ENCODE assay signal across 11 cellular contexts in the genomic region with DNA sequence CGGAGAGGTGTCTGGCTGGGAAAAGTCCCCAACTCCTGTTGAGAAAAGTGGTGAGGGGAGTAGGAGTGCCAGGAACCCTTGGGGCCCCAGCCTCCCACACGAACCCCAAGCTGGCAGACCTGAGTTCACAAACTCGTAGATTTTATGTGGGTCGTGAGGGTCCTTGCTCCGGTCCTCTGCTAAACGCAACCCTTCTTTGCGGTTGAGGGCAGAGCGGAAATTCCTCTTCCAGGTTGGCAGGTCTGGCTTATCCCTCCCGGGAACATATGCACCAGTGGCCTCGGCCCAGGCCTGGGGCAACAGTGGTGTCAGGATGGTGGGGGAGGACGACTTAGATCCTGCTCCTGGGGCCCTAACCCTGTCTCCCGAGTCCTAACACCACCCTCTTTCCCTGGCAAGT. TPM values are rescaled to one million over a fixed set of nuclear protein-coding genes. Genes with fewer than 3 reads are reported as not detected.
DNase-seq lines count a peak whose midpoint lies in the region; ATAC-seq and TF ChIP-seq lines count a peak whose summit lies in the region.
"Had no signal": no experiment of that assay in that cellular context is flagged by ENCODE, and none has a peak within 500 bp of the region (broad histone marks: within the 10 kb centered on the region; RNA-seq: fewer than 3 reads in every experiment).

No MANE protein-coding gene starts in this region.

- peaks cover 74% of the 10 kb centered on the region for H3K36me3 Mint-ChIP-seq in activated T-helper 17 cell treated with anti-CD3 and anti-CD28 coated beads, Interleukin-2, amount 50 U/mL, for 72 hours (ENCODE audit: low read depth)
- peaks cover 0 to 17% (median 0%) of the 10 kb centered on the region in 5 donors for H3K36me3 Mint-ChIP-seq in naive thymus-derived CD4-positive, alpha-beta T cell

- peaks cover 46 to 63% (median 56%) of the 10 kb centered on the region in 11 experiments for H3K36me3 ChIP-seq in BLaER1 treated with 17β-estradiol and CSF1 and Interleukin-3, amounts not matched to agents 10 nM and 100 nM
- H3K36me3 ChIP-seq in GM06990 (ENCODE audit: control insufficient read depth, insufficient read depth, low read length) (peaks cover 43% of the 10 kb centered on the region), BE2C (peaks cover 24% of the 10 kb centered on the region)
- peaks cover 0 to 59% (median 19%) of the 10 kb centered on the region in 3 experiments for H3K36me3 ChIP-seq in naive thymus-derived CD4-positive, alpha-beta T cell (ENCODE audit: control insufficient read depth in 2 of 3, insufficient read depth in 3 of 3, low read length in 3 of 3)

- no peak for TF ChIP-seq CTCF in GM06990 (IDR thresholded peaks at IDR 0.05; ENCODE audit: insufficient read depth, low read length, poor library complexity, severe bottlenecking)
- no peak for TF ChIP-seq CTCF in BE2C (IDR thresholded peaks at IDR 0.05; ENCODE audit: low read depth, low read length)

- peaks cover 10% of the 10 kb centered on the region for H3K4me1 Mint-ChIP-seq in activated T-helper 17 cell treated with anti-CD3 and anti-CD28 coated beads, Interleukin-2, amount 50 U/mL, for 72 hours
- peaks cover 24 to 53% (median 42%) of the 10 kb centered on the region in 7 donors for H3K4me1 Mint-ChIP-seq in naive thymus-derived CD4-positive, alpha-beta T cell

- H3K4me1 ChIP-seq in BLaER1 treated with 17β-estradiol and CSF1 and Interleukin-3, amounts not matched to agents 10 nM and 100 nM, result peaks cover 27 to 37% (median 31%) of the 10 kb centered on the region in 10 experiments
- H3K4me1 ChIP-seq in naive thymus-derived CD4-positive, alpha-beta T cell (ENCODE audit: control insufficient read depth in 2 of 2, insufficient read depth in 2 of 2, low read length in 2 of 2), result peaks cover 23% of the 10 kb centered on the region in 2 donors
- H3K4me1 ChIP-seq in BE2C, result peaks cover 3% of the 10 kb centered on the region; the same call in 1 of the 2 replicates

- no peaks in the 10 kb centered on the region for H3K27me3 ChIP-seq in BLaER1 treated with 17β-estradiol and CSF1 and Interleukin-3, amounts not matched to agents 10 nM and 100 nM
- no peaks in the 10 kb centered on the region for H3K27me3 ChIP-seq in GM06990 (replicated peaks; ENCODE audit: control insufficient read depth, insufficient read depth, low read length)
- H3K27me3 ChIP-seq in naive thymus-derived CD4-positive, alpha-beta T cell (ENCODE audit: control insufficient read depth in 2 of 2, insufficient read depth in 2 of 2, low read length in 2 of 2), result no peaks in the 10 kb centered on the region
- no peaks in the 10 kb centered on the region for H3K27me3 ChIP-seq in BE2C

- peak overlapping the region; percentile 98 for H3K27ac Mint-ChIP-seq in activated T-helper 17 cell treated with anti-CD3 and anti-CD28 coated beads, Interleukin-2, amount 50 U/mL, for 72 hours
- H3K27ac Mint-ChIP-seq in naive thymus-derived CD4-positive, alpha-beta T cell, result peak overlapping the region; percentile 96 to 99 (median 97)

- H3K9me3 ChIP-seq in BLaER1 treated with 17β-estradiol and CSF1 and Interleukin-3, amounts not matched to agents 10 nM and 100 nM (replicated peaks in 1 of 11), result no peaks in the 10 kb centered on the region
- H3K9me3 ChIP-seq in naive thymus-derived CD4-positive, alpha-beta T cell (ENCODE audit: control insufficient read depth in 2 of 3, low read length in 3 of 3), result no peaks in the 10 kb centered on the region
- no peaks in the 10 kb centered on the region for H3K9me3 ChIP-seq in BE2C

- no peaks in the 10 kb centered on the region for H3K27me3 Mint-ChIP-seq in activated T-helper 17 cell treated with anti-CD3 and anti-CD28 coated beads, Interleukin-2, amount 50 U/mL, for 72 hours
- H3K27me3 Mint-ChIP-seq in naive thymus-derived CD4-positive, alpha-beta T cell, result peaks cover 0 to 2% (median 0%) of the 10 kb centered on the region in 5 donors

- peak overlapping the region in 3 of 10 experiments; percentile 3 to 90 (median 83); a peak in 2 of 20 replicates for H3K4me3 ChIP-seq in BLaER1 treated with 17β-estradiol and CSF1 and Interleukin-3, amounts not matched to agents 10 nM and 100 nM
- H3K4me3 ChIP-seq in GM06990 (replicated peaks; ENCODE audit: low read depth, low read length), result peak overlapping the region; percentile 25
- H3K4me3 ChIP-seq in naive thymus-derived CD4-positive, alpha-beta T cell (ENCODE audit: low read length), result peak overlapping the region; percentile 95
- H3K4me3 ChIP-seq in BE2C (ENCODE audit: low read depth, low read length), result no peak overlapping the region

- peak overlapping the region; percentile 25 to 90 (median 87); a peak in 16 of 22 replicates for H3K9ac ChIP-seq in BLaER1 treated with 17β-estradiol and CSF1 and Interleukin-3, amounts not matched to agents 10 nM and 100 nM

- POLR2A ChIA-PET in naive thymus-derived CD4-positive, alpha-beta T cell (lab: Charles Lee), result interaction anchor here (0.7 to 14.1 kb wide), 11 partner anchors 8 to 670 kb away, joined by 3 to 187 read pairs (median 9); partner anchors contain the start of genes GYS1, PRMT1, PRR12 and RPS11

- intact Hi-C loops in naive thymus-derived CD4-positive, alpha-beta T cell (cut with micrococcal nuclease), result no loop called here

- peaks cover 26 to 81% (median 57%) of the 10 kb centered on the region in 11 experiments; a peak in 20 of 22 replicates for H4K20me1 ChIP-seq in BLaER1 treated with 17β-estradiol and CSF1 and Interleukin-3, amounts not matched to agents 10 nM and 100 nM

- CTCF ChIA-PET in naive thymus-derived CD4-positive, alpha-beta T cell (lab: Charles Lee), result interaction anchor here (0.6 to 1.2 kb wide), 4 partner anchors 9 to 204 kb away, joined by 3 to 4 read pairs (median 4); partner anchors contain the start of gene PNKP

- H3K27ac ChIP-seq in BLaER1 treated with 17β-estradiol and CSF1 and Interleukin-3, amounts not matched to agents 10 nM and 100 nM, result peak overlapping the region in 1 of 11 experiments; percentile 80; a peak in 1 of 22 replicates
- H3K27ac ChIP-seq in naive thymus-derived CD4-positive, alpha-beta T cell (ENCODE audit: low read depth, low read length), result peak overlapping the region; percentile 80

- ATAC-seq in activated T-helper 17 cell treated with anti-CD3 and anti-CD28 coated beads, Interleukin-2, amount 50 U/mL, for 72 hours (replicated peaks), result no peak
- ATAC-seq in naive thymus-derived CD4-positive, alpha-beta T cell, result no peak
- ATAC-seq in HG02973 (IDR thresholded peaks at IDR 0.05; ENCODE audit: unreplicated experiment) (no peak), HG02642 (IDR thresholded peaks at IDR 0.05; ENCODE audit: poor library complexity, unreplicated experiment) (no peak), HG03432 (IDR thresholded peaks at IDR 0.05; ENCODE audit: unreplicated experiment) (no peak)

- peak overlapping the region; percentile 99 for H3K4me3 Mint-ChIP-seq in activated T-helper 17 cell treated with anti-CD3 and anti-CD28 coated beads, Interleukin-2, amount 50 U/mL, for 72 hours
- peak overlapping the region in 9 of 10 donors; percentile 82 to 100 (median 99) for H3K4me3 Mint-ChIP-seq in naive thymus-derived CD4-positive, alpha-beta T cell

- H3K4me2 ChIP-seq in BLaER1 treated with 17β-estradiol and CSF1 and Interleukin-3, amounts not matched to agents 10 nM and 100 nM, result peak overlapping the region; percentile 89 to 99 (median 98)

- DNase-seq in GM06990 (ENCODE audit: extremely low read depth, insufficient read length) (no peak), BE2C (no peak)
- no peak for DNase-seq in naive thymus-derived CD4-positive, alpha-beta T cell
- DNase-seq: COR-L47; NCI-H2029; NK-92 treated with Interleukin-12 subunit alpha and Interleukin-12 subunit beta, amount 100 ng/mL, for 24 hours had no signal

- no peaks in the 10 kb centered on the region for H3K9me3 Mint-ChIP-seq in activated T-helper 17 cell treated with anti-CD3 and anti-CD28 coated beads, Interleukin-2, amount 50 U/mL, for 72 hours
- peaks cover 0 to 4% (median 0%) of the 10 kb centered on the region in 11 donors for H3K9me3 Mint-ChIP-seq in naive thymus-derived CD4-positive, alpha-beta T cell

RNA-seq across cellular contexts. Expression of gene IRF3, which starts 2.4 kb away (rescaled TPM):
- 100 to 1,000 TPM; 150 to 218 TPM for total RNA-seq in activated T-helper 17 cell treated with anti-CD3 and anti-CD28 coated beads, Interleukin-2, amount 50 U/mL, for 72 hours
- total RNA-seq in naive thymus-derived CD4-positive, alpha-beta T cell, result 100 to 1,000 TPM; 176 to 346 (median 212) TPM
- polyA plus RNA-seq in naive thymus-derived CD4-positive, alpha-beta T cell, result 10 to 100 TPM; 55.5 to 80.7 TPM
- 57.1 TPM for polyA plus RNA-seq in BE2C (2012; ENCODE audit: insufficient read depth, insufficient read length, low read depth)

RNA-seq across cellular contexts. Expression of gene BCL2L12, which starts 2.5 kb away (rescaled TPM):
- total RNA-seq in activated T-helper 17 cell treated with anti-CD3 and anti-CD28 coated beads, Interleukin-2, amount 50 U/mL, for 72 hours, result 10 to 100 TPM; 61.1 to 80.5 TPM
- 10 to 100 TPM; 11.3 to 57.2 (median 22.6) TPM for total RNA-seq in naive thymus-derived CD4-positive, alpha-beta T cell
- 10 to 100 TPM; 11.4 to 14.8 TPM for polyA plus RNA-seq in naive thymus-derived CD4-positive, alpha-beta T cell
- 9.4 TPM for polyA plus RNA-seq in BE2C (2012; ENCODE audit: insufficient read depth, insufficient read length, low read depth)

RNA-seq across cellular contexts. Expression of gene PRMT1, which starts 13.8 kb away (rescaled TPM):
- 100 to 1,000 TPM; 183 to 345 TPM for total RNA-seq in activated T-helper 17 cell treated with anti-CD3 and anti-CD28 coated beads, Interleukin-2, amount 50 U/mL, for 72 hours
- total RNA-seq in naive thymus-derived CD4-positive, alpha-beta T cell, result 100 to 1,000 TPM in 1 of 5 experiments, 10 to 100 TPM in 4; 73.1 to 169 (median 95.3) TPM
- polyA plus RNA-seq in naive thymus-derived CD4-positive, alpha-beta T cell, result 100 to 1,000 TPM; 126 to 145 TPM
- 665 TPM for polyA plus RNA-seq in BE2C (2012; ENCODE audit: insufficient read depth, insufficient read length, low read depth)

RNA-seq across cellular contexts. Expression of gene SCAF1, which starts 21.2 kb away (rescaled TPM):
- 10 to 100 TPM; 53.8 to 60.5 TPM for total RNA-seq in activated T-helper 17 cell treated with anti-CD3 and anti-CD28 coated beads, Interleukin-2, amount 50 U/mL, for 72 hours
- total RNA-seq in naive thymus-derived CD4-positive, alpha-beta T cell, result 10 to 100 TPM; 35.0 to 74.9 (median 48.8) TPM
- 1 to 10 TPM; 1.4 to 3.7 TPM for polyA plus RNA-seq in naive thymus-derived CD4-positive, alpha-beta T cell
- polyA plus RNA-seq in BE2C (2012; ENCODE audit: insufficient read depth, insufficient read length, low read depth), result 86.5 TPM

RNA-seq across cellular contexts. Expression of gene RRAS, which starts 23.3 kb away (rescaled TPM):
- total RNA-seq in activated T-helper 17 cell treated with anti-CD3 and anti-CD28 coated beads, Interleukin-2, amount 50 U/mL, for 72 hours, result 10 to 100 TPM in 1 of 2 donors, 1 to 10 TPM in 1; 7.6 to 14.3 TPM
- 10 to 100 TPM; 11.0 to 18.6 (median 13.8) TPM for total RNA-seq in naive thymus-derived CD4-positive, alpha-beta T cell
- polyA plus RNA-seq in naive thymus-derived CD4-positive, alpha-beta T cell, result 10 to 100 TPM; 31.8 to 37.0 TPM
- polyA plus RNA-seq in BE2C (2012; ENCODE audit: insufficient read depth, insufficient read length, low read depth), result 1.3 TPM
